ENCODE assay signal across 8 cellular contexts in genomic region chr7:128343554-128344430, GRCh38. TPM values are rescaled to one million over a fixed set of nuclear protein-coding genes. Genes with fewer than 3 reads are reported as not detected.
DNase-seq lines count a peak whose midpoint lies in the region; TF ChIP-seq lines count a peak whose summit lies in the region.

TSS of gene RBM28 (minus strand) at chr7:128343908. CDS start at chr7:128343793, 115 bp downstream.

- no CpG with 5 or more reads among the region's 49 CpGs for WGBS in mesendoderm (ENCODE audit: extremely low coverage, insufficient coverage, low lambda C conversion rate)

- H3K36me3 ChIP-seq in endocrine pancreas (ENCODE audit: control insufficient read depth, insufficient read depth, low read length), result no peaks in the 10 kb centered on the region
- peaks cover 3% of the 10 kb centered on the region for H3K36me3 ChIP-seq in mesendoderm (ENCODE audit: control insufficient read depth, insufficient read depth, low read length)

- H3K4me1 ChIP-seq in endocrine pancreas (ENCODE audit: control insufficient read depth, insufficient read depth, low read length) (peaks cover 4% of the 10 kb centered on the region), mesendoderm (ENCODE audit: control insufficient read depth, low read depth, low read length) (peaks cover 3% of the 10 kb centered on the region)

- TF ChIP-seq CTCF in GM20000 (IDR thresholded peaks at IDR 0.05; ENCODE audit: extremely low read depth, missing control alignments), result no peak

- no peak within 1 kb of the TSS for H3K4ac ChIP-seq in mesendoderm (ENCODE audit: low read depth, low read length)

- peak within 1 kb of the TSS; percentile 96 for H4K5ac ChIP-seq in mesendoderm (ENCODE audit: low read length)

- peaks cover 24% of the 10 kb centered on the region for H3K79me2 ChIP-seq in mesendoderm (ENCODE audit: control insufficient read depth, insufficient read depth, low read length)

- H3K4me3 ChIP-seq in endocrine pancreas (ENCODE audit: control insufficient read depth, insufficient read depth, low read length) (peak within 1 kb of the TSS; percentile 95), mesendoderm (ENCODE audit: low read length) (peak within 1 kb of the TSS; percentile 59)

- H3K27me3 ChIP-seq in endocrine pancreas (ENCODE audit: control insufficient read depth, insufficient read depth, low read length), result no peaks in the 10 kb centered on the region
- no peaks in the 10 kb centered on the region for H3K27me3 ChIP-seq in mesendoderm (ENCODE audit: insufficient read depth, low read length, poor library complexity)

- H3K9me3 ChIP-seq in endocrine pancreas (ENCODE audit: control insufficient read depth, low read length), result no peaks in the 10 kb centered on the region

- H2BK15ac ChIP-seq in mesendoderm (replicated peaks; ENCODE audit: low read depth), result no peak within 1 kb of the TSS

- no peak within 1 kb of the TSS for H3K23ac ChIP-seq in mesendoderm (ENCODE audit: low read length)

- no peak within 1 kb of the TSS for H2AK5ac ChIP-seq in mesendoderm (ENCODE audit: low read length)

- DNase-seq in COR-L47 (lab: John Stamatoyannopoulos, UW), result peak; percentile 86
- DNase-seq in GM20000 (ENCODE audit: low spot score), result peak; percentile 93
- DNase-seq in HS-5 (ENCODE audit: low read depth), result peak; percentile 58
- peak; percentile 78 for DNase-seq in NOMO-1 treated with dmso at 0.1 percent for 144 hours (lab: John Stamatoyannopoulos, UW; ENCODE audit: unreplicated experiment)
- DNase-seq in activated CD8-positive, alpha-beta memory T cell treated with anti-CD3 and anti-CD28 coated beads for 48 hours (ENCODE audit: low read depth in 2 of 3, low spot score in 2 of 3), result peak; percentile 66 to 72 (median 70)
- DNase-seq in mesendoderm, result peak; percentile 95
- DNase-seq in stimulated activated CD8-positive, alpha-beta memory T cell treated with anti-CD3 and anti-CD28 coated beads, Interleukin-12 subunit alpha, Interleukin-12 subunit beta, amount 100 ng/mL, for 4 hours (ENCODE audit: low read depth), result peak; percentile 72

- no peak within 1 kb of the TSS for H2BK5ac ChIP-seq in mesendoderm (ENCODE audit: low read length)

- H3K79me1 ChIP-seq in mesendoderm (ENCODE audit: low read length), result peaks cover 12% of the 10 kb centered on the region

- H2BK120ac ChIP-seq in mesendoderm (ENCODE audit: low read depth, low read length), result no peak within 1 kb of the TSS

- H3K27ac ChIP-seq in mesendoderm (ENCODE audit: low read depth, low read length), result peak within 1 kb of the TSS; percentile 37

- peak within 1 kb of the TSS; percentile 41 for H3K4me2 ChIP-seq in mesendoderm (ENCODE audit: low read length)

- peak within 1 kb of the TSS; percentile 99 for H3K56ac ChIP-seq in mesendoderm (ENCODE audit: low read length)

- H4K8ac ChIP-seq in mesendoderm (ENCODE audit: low read depth, low read length), result no peak within 1 kb of the TSS

- H3K18ac ChIP-seq in mesendoderm (ENCODE audit: low read length), result no peak within 1 kb of the TSS

- H3K9ac ChIP-seq in endocrine pancreas (ENCODE audit: control insufficient read depth, insufficient read depth, low read length), result peak within 1 kb of the TSS; percentile 92
- peak within 1 kb of the TSS; percentile 93 for H3K9ac ChIP-seq in mesendoderm (ENCODE audit: low read length)

RNA-seq across cellular contexts. Expression of gene RBM28, which starts in this region (rescaled TPM):
- polyA plus RNA-seq in mesendoderm (2013, experiment 1 of 2), result 49.4 TPM
- polyA plus RNA-seq in mesendoderm (2013, experiment 2 of 2), result 48.4 TPM

Comparison
In these comparisons a context has a peak if more than half of its experiments do, and no peak if none do; other contexts are left out.
1. Peak in every context shown above with its lines: DNase-seq, H3K4me3 ChIP-seq and H3K27ac ChIP-seq.